12 cellular contexts compared by ENCODE assay signal in the genomic region with DNA sequence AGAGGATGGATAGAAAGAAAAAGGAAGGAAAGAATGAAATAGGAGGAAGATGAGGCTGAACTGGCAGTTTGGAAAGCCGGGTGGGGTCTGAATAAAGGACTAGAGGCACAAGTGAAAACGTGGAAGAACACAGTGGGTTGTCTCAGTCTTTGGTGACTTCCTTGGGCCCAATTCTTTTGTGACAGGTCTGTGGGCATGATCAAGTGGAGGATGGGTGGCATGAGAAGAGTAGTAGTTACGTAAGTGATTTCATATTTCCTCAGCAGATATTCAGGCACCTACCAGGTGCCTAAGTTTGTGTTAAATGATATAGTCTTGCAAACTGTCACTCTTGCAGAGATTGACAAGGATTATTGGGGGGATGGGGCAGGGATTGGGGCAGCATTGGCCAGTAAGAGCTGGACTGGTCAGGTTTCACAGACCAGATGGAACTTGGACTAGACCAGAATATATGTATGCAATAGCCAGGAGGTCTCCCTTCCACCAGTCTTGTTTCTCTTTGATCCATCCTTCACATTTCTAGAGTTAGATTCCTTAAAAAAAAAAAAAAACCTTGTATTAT. TPM values are rescaled to one million over a fixed set of nuclear protein-coding genes. Genes with fewer than 3 reads are reported as not detected.
DNase-seq lines count a peak whose midpoint lies in the region; ATAC-seq and TF ChIP-seq lines count a peak whose summit lies in the region.
"Had no signal": no experiment of that assay in that cellular context is flagged by ENCODE, and none has a peak within 500 bp of the region (broad histone marks: within the 10 kb centered on the region; RNA-seq: fewer than 3 reads in every experiment).

No MANE protein-coding gene starts in this region.

- peak in 2 of 5 donors; percentile 16 to 31 for DNase-seq in CD4-positive, alpha-beta memory T cell
- DNase-seq in activated CD4-positive, alpha-beta memory T cell treated with anti-CD3 and anti-CD28 coated beads, Interleukin-2, amount 10 ng/mL, durations not matched to agents 7 days and 5 days = no peak
- DNase-seq in naive thymus-derived CD4-positive, alpha-beta T cell = peak in 5 of 9 donors; percentile 14 to 46 (median 37)
- DNase-seq in HPDE6-E6E7 (ENCODE audit: extremely low spot score) (no peak), ACHN (no peak), globus pallidus (ENCODE audit: low spot score) (no peak)
- DNase-seq: activated CD8-positive, alpha-beta memory T cell treated with anti-CD3 and anti-CD28 coated beads for 24 hours; NCI-H1417 treated with DMSO at 0.1 percent for 48 hours; spleen; stimulated activated CD8-positive, alpha-beta memory T cell treated with anti-CD3 and anti-CD28 coated beads, Interleukin-4, amount 100 ng/mL, for 48 hours; SW 1271 had no signal

- no peak overlapping the region for H3K27ac ChIP-seq in CD4-positive, alpha-beta memory T cell (ENCODE audit: low read depth, low read length)
- H3K27ac ChIP-seq in HEK293 (ENCODE audit: extremely low read depth, low read depth, low read length) = no peak overlapping the region
- peak overlapping the region; percentile 94 for H3K27ac ChIP-seq in naive thymus-derived CD4-positive, alpha-beta T cell (ENCODE audit: low read depth, low read length)
- H3K27ac ChIP-seq: spleen had no signal

- H3K4me1 ChIP-seq in CD4-positive, alpha-beta memory T cell (ENCODE audit: insufficient read depth, low read length) = peaks cover 80% of the 10 kb centered on the region
- H3K4me1 ChIP-seq in HEK293 (ENCODE audit: control insufficient read depth, insufficient read depth, low read length) = no peaks in the 10 kb centered on the region; the same call in 1 of the 2 replicates
- H3K4me1 ChIP-seq in naive thymus-derived CD4-positive, alpha-beta T cell (ENCODE audit: control insufficient read depth in 2 of 2, insufficient read depth in 2 of 2, low read length in 2 of 2) = peaks cover 43 to 55% of the 10 kb centered on the region in 2 donors

- TF ChIP-seq CTCF in HEK293 (tag by site-specific recombination; IDR thresholded peaks at IDR 0.05) = no peak

- peak overlapping the region in 1 of 2 donors; percentile 10 for H3K4me3 ChIP-seq in CD4-positive, alpha-beta memory T cell (ENCODE audit: low read length in 2 of 2)
- H3K4me3 ChIP-seq in HEK293 (ENCODE audit: low read depth, low read length) = no peak overlapping the region
- peak overlapping the region; percentile 19 for H3K4me3 ChIP-seq in naive thymus-derived CD4-positive, alpha-beta T cell (ENCODE audit: low read length)

- POLR2A ChIA-PET in CD4-positive, alpha-beta memory T cell (lab: Charles Lee; ENCODE audit: partially characterized antibody) = interaction anchor here (0.6 to 11.3 kb wide), 3 partner anchors 8 to 1773 kb away, joined by 5 to 444 read pairs (median 28); a partner anchor contains a TSS
- POLR2A ChIA-PET in HEK293 (lab: Yijun Ruan, JAX) = no interaction called here
- POLR2A ChIA-PET in activated CD4-positive, alpha-beta memory T cell treated with anti-CD3 and anti-CD28 coated beads, Interleukin-2, amount 10 ng/mL, durations not matched to agents 7 days and 5 days (lab: Charles Lee) = no interaction called here
- POLR2A ChIA-PET in naive thymus-derived CD4-positive, alpha-beta T cell (lab: Charles Lee) = interaction anchor here (1.1 to 9.6 kb wide), 2 partner anchors 23 to 248 kb away, joined by 3 to 351 read pairs; a partner anchor contains a TSS

- peak overlapping the region; percentile 49 to 100 (median 89) for H3K27ac Mint-ChIP-seq in CD4-positive, alpha-beta memory T cell
- peak overlapping the region; percentile 10 for H3K27ac Mint-ChIP-seq in activated CD4-positive, alpha-beta memory T cell treated with anti-CD3 and anti-CD28 coated beads, Interleukin-2, amount 10 ng/mL, durations not matched to agents 7 days and 5 days
- peak overlapping the region; percentile 72 to 100 (median 95) for H3K27ac Mint-ChIP-seq in naive thymus-derived CD4-positive, alpha-beta T cell

- peaks cover 13 to 48% of the 10 kb centered on the region in 2 donors for H3K36me3 Mint-ChIP-seq in CD4-positive, alpha-beta memory T cell
- peaks cover 60% of the 10 kb centered on the region for H3K36me3 Mint-ChIP-seq in activated CD4-positive, alpha-beta memory T cell treated with anti-CD3 and anti-CD28 coated beads, Interleukin-2, amount 10 ng/mL, durations not matched to agents 7 days and 5 days (ENCODE audit: low read depth)
- peaks cover 0 to 35% (median 17%) of the 10 kb centered on the region in 5 donors for H3K36me3 Mint-ChIP-seq in naive thymus-derived CD4-positive, alpha-beta T cell

- CTCF ChIA-PET in CD4-positive, alpha-beta memory T cell (lab: Charles Lee; ENCODE audit: partially characterized antibody) = interaction anchor here (2.4 kb wide), 1 partner anchor 8 kb away, joined by 9 read pairs; no protein-coding TSS in a partner anchor
- CTCF ChIA-PET in HEK293 (lab: Yijun Ruan, JAX) = no interaction called here
- CTCF ChIA-PET in activated CD4-positive, alpha-beta memory T cell treated with anti-CD3 and anti-CD28 coated beads, Interleukin-2, amount 10 ng/mL, durations not matched to agents 7 days and 5 days (lab: Charles Lee) = no interaction called here
- CTCF ChIA-PET in naive thymus-derived CD4-positive, alpha-beta T cell (lab: Charles Lee) = no interaction called here

- peaks cover 0 to 2% (median 0%) of the 10 kb centered on the region in 8 donors for H3K9me3 Mint-ChIP-seq in CD4-positive, alpha-beta memory T cell
- no peaks in the 10 kb centered on the region for H3K9me3 Mint-ChIP-seq in activated CD4-positive, alpha-beta memory T cell treated with anti-CD3 and anti-CD28 coated beads, Interleukin-2, amount 10 ng/mL, durations not matched to agents 7 days and 5 days
- H3K9me3 Mint-ChIP-seq in naive thymus-derived CD4-positive, alpha-beta T cell = peaks cover 0 to 3% (median 0%) of the 10 kb centered on the region in 11 donors

- H3K9me3 ChIP-seq in CD4-positive, alpha-beta memory T cell (ENCODE audit: control insufficient read depth in 1 of 2, low read length in 2 of 2) = no peaks in the 10 kb centered on the region
- H3K9me3 ChIP-seq in HEK293 (ENCODE audit: control insufficient read depth, insufficient read depth, low read depth, low read length) = no peaks in the 10 kb centered on the region
- H3K9me3 ChIP-seq in naive thymus-derived CD4-positive, alpha-beta T cell (ENCODE audit: control insufficient read depth in 2 of 3, low read length in 3 of 3) = no peaks in the 10 kb centered on the region
- H3K9me3 ChIP-seq: spleen had no signal

- no peak for ATAC-seq in naive thymus-derived CD4-positive, alpha-beta T cell

- H3K27me3 ChIP-seq in CD4-positive, alpha-beta memory T cell (ENCODE audit: insufficient read depth, low read length) = no peaks in the 10 kb centered on the region
- H3K27me3 ChIP-seq in naive thymus-derived CD4-positive, alpha-beta T cell (ENCODE audit: control insufficient read depth in 2 of 2, insufficient read depth in 2 of 2, low read length in 2 of 2) = no peaks in the 10 kb centered on the region
- H3K27me3 ChIP-seq: spleen had no signal

- intact Hi-C loops in CD4-positive, alpha-beta memory T cell (cut with micrococcal nuclease) = no loop called here
- intact Hi-C loops in naive thymus-derived CD4-positive, alpha-beta T cell (cut with micrococcal nuclease) = loop anchor here (5.0 to 10.0 kb wide), 2 partner anchors 83 to 975 kb away; no protein-coding TSS in a partner anchor

- peaks cover 60 to 93% (median 74%) of the 10 kb centered on the region in 4 donors for H3K4me1 Mint-ChIP-seq in CD4-positive, alpha-beta memory T cell
- H3K4me1 Mint-ChIP-seq in activated CD4-positive, alpha-beta memory T cell treated with anti-CD3 and anti-CD28 coated beads, Interleukin-2, amount 10 ng/mL, durations not matched to agents 7 days and 5 days = peaks cover 71% of the 10 kb centered on the region
- peaks cover 56 to 81% (median 76%) of the 10 kb centered on the region in 7 donors for H3K4me1 Mint-ChIP-seq in naive thymus-derived CD4-positive, alpha-beta T cell

- H3K4me3 Mint-ChIP-seq in CD4-positive, alpha-beta memory T cell = peak overlapping the region; percentile 88 to 98 (median 94)
- H3K4me3 Mint-ChIP-seq in activated CD4-positive, alpha-beta memory T cell treated with anti-CD3 and anti-CD28 coated beads, Interleukin-2, amount 10 ng/mL, durations not matched to agents 7 days and 5 days = peak overlapping the region; percentile 84
- H3K4me3 Mint-ChIP-seq in naive thymus-derived CD4-positive, alpha-beta T cell = peak overlapping the region; percentile 66 to 98 (median 94)

- in situ Hi-C loops in ACHN (cut with HindIII; ENCODE audit: low pct_ligation_motif_present, low pct_unique_long_range_greater_than_20kb, low sequenced_read_pairs) = no loop called here

- H3K27me3 Mint-ChIP-seq in CD4-positive, alpha-beta memory T cell = no peaks in the 10 kb centered on the region
- no peaks in the 10 kb centered on the region for H3K27me3 Mint-ChIP-seq in activated CD4-positive, alpha-beta memory T cell treated with anti-CD3 and anti-CD28 coated beads, Interleukin-2, amount 10 ng/mL, durations not matched to agents 7 days and 5 days
- no peaks in the 10 kb centered on the region for H3K27me3 Mint-ChIP-seq in naive thymus-derived CD4-positive, alpha-beta T cell

- peaks cover under 1% of the 10 kb centered on the region for H3K36me3 ChIP-seq in CD4-positive, alpha-beta memory T cell (ENCODE audit: insufficient read depth, low read length)
- H3K36me3 ChIP-seq in HEK293 (ENCODE audit: control insufficient read depth in 2 of 2, insufficient read depth in 1 of 2, low read length in 2 of 2) = peaks cover 0 to 8% of the 10 kb centered on the region in 2 experiments; a peak in 1 of 3 replicates
- peaks cover 0 to 5% (median 0%) of the 10 kb centered on the region in 3 experiments for H3K36me3 ChIP-seq in naive thymus-derived CD4-positive, alpha-beta T cell (ENCODE audit: control insufficient read depth in 2 of 3, insufficient read depth in 3 of 3, low read length in 3 of 3)

TF ChIP-seq in HEK293, 187 proteins besides CTCF, POLR2A, EP300 and RAD21:
- TF ChIP-seq ZNF548 (tag by site-specific recombination; IDR thresholded peaks at IDR 0.05) (no peak), ZNF140 (tag by site-specific recombination; IDR thresholded peaks at IDR 0.05) (no peak), ZNF366 (tag by site-specific recombination; conservative IDR thresholded peaks at IDR 0.05) (peak; percentile 43)

RNA-seq across cellular contexts. Expression of a gene that starts 2.7 kb away (rescaled TPM):
- total RNA-seq in CD4-positive, alpha-beta memory T cell = 100 to 1,000 TPM; 117 TPM
- polyA plus RNA-seq in CD4-positive, alpha-beta memory T cell = 10 to 100 TPM; 42.8 to 57.8 TPM
- 10 to 100 TPM; 86.2 to 96.8 TPM for total RNA-seq in activated CD4-positive, alpha-beta memory T cell treated with anti-CD3 and anti-CD28 coated beads, Interleukin-2, amount 10 ng/mL, durations not matched to agents 7 days and 5 days
- 100 to 1,000 TPM in 4 of 5 experiments, 10 to 100 TPM in 1; 92.1 to 158 (median 119) TPM for total RNA-seq in naive thymus-derived CD4-positive, alpha-beta T cell
- 10 to 100 TPM; 49.4 to 63.5 TPM for polyA plus RNA-seq in naive thymus-derived CD4-positive, alpha-beta T cell

Comparison
In these comparisons a context has a peak if more than half of its experiments do, and no peak if none do; other contexts are left out.
1. DNase-seq: peak in naive thymus-derived CD4-positive, alpha-beta T cell (5 of 9); none in activated CD4-positive, alpha-beta memory T cell treated with anti-CD3 and anti-CD28 coated beads, Interleukin-2, amount 10 ng/mL, durations not matched to agents 7 days and 5 days (single experiment), HPDE6-E6E7 (single experiment), ACHN (single experiment) and globus pallidus (single experiment).
2. H3K27ac Mint-ChIP-seq: peak in every context shown above with its lines; median percentile 95 in naive thymus-derived CD4-positive, alpha-beta T cell; 89 in CD4-positive, alpha-beta memory T cell; 10 in activated CD4-positive, alpha-beta memory T cell treated with anti-CD3 and anti-CD28 coated beads, Interleukin-2, amount 10 ng/mL, durations not matched to agents 7 days and 5 days.
3. POLR2A ChIA-PET loops: an anchor here in CD4-positive, alpha-beta memory T cell (0.6 to 11.3 kb wide) and naive thymus-derived CD4-positive, alpha-beta T cell (1.1 to 9.6 kb wide); none called in HEK293 and activated CD4-positive, alpha-beta memory T cell treated with anti-CD3 and anti-CD28 coated beads, Interleukin-2, amount 10 ng/mL, durations not matched to agents 7 days and 5 days.
4. Peak in every context shown above with its lines, with median percentiles within 50 percentile points of each other: H3K4me3 Mint-ChIP-seq.